10 cellular contexts compared by ENCODE assay signal in the genomic region with DNA sequence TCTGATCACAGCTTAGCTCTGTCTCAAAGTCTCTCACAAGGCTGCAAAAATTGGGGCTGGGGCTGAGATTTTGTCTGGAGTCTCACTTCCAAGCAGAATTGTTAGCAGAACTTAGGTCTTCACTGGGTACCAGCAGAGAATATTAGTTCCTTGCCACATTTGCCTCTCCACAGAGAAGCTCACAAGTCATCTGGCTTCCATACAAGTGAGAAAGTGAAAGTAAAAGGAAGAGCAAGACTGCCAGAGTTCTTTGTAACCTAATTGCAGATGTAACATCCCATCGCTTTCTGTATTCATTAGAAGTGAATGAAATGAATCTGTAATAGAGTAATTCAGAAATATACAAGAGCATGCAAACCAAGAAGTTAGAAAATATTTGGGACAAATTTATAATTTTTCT.
A peak's percentile ranks its signal among the peaks of the same experiment; 100 is the strongest.
DNase-seq lines count a peak whose midpoint lies in the region; ATAC-seq and TF ChIP-seq lines count a peak whose summit lies in the region.
"Had no signal": no experiment of that assay in that cellular context is flagged by ENCODE, and none has a peak within 500 bp of the region (broad histone marks: within the 10 kb centered on the region; RNA-seq: fewer than 3 reads in every experiment).

No MANE protein-coding gene starts in this region.

- H3K27me3 ChIP-seq in RWPE2 (ENCODE audit: insufficient read depth, poor library complexity, severe bottlenecking): no peaks in the 10 kb centered on the region
- no peaks in the 10 kb centered on the region for H3K27me3 ChIP-seq in CD4-positive, alpha-beta T cell (ENCODE audit: control insufficient read depth, insufficient read depth, low read length)
- H3K27me3 ChIP-seq: brain microvascular endothelial cell had no signal

- H3K4me1 Mint-ChIP-seq in CD4-positive, alpha-beta T cell (ENCODE audit: low read depth): no peaks in the 10 kb centered on the region

- POLR2A ChIA-PET in CD4-positive, alpha-beta T cell (lab: Charles Lee): no interaction called here

- H3K36me3 ChIP-seq in RWPE2 (ENCODE audit: low read depth): no peaks in the 10 kb centered on the region
- H3K36me3 ChIP-seq: brain microvascular endothelial cell had no signal

- H3K36me3 Mint-ChIP-seq in CD4-positive, alpha-beta T cell (ENCODE audit: low read depth): no peaks in the 10 kb centered on the region

- TF ChIP-seq CTCF in RWPE2 (IDR thresholded peaks at IDR 0.05; ENCODE audit: poor library complexity, severe bottlenecking): no peak
- TF ChIP-seq CTCF in CD4-positive, alpha-beta T cell (IDR thresholded peaks at IDR 0.05): no peak

- intact Hi-C loops in CD4-positive, alpha-beta T cell (cut with DNase I, micrococcal nuclease): no loop called here

- H3K4me3 Mint-ChIP-seq in CD4-positive, alpha-beta T cell: no peak overlapping the region

- CTCF ChIA-PET in CD4-positive, alpha-beta T cell (lab: Charles Lee): no interaction called here

- H3K27ac Mint-ChIP-seq in CD4-positive, alpha-beta T cell: no peak overlapping the region

- in situ Hi-C loops in Caki2 (cut with HindIII; ENCODE audit: low pct_unique_long_range_greater_than_20kb, low sequenced_read_pairs): no loop called here

- peak; percentile 1 for DNase-seq in Caki2 (ENCODE audit: low read depth)
- DNase-seq in RWPE2 (ENCODE audit: low spot score): no peak
- DNase-seq in kidney tubule cell (ENCODE audit: low spot score): peak; percentile 34
- DNase-seq in SKM-1 treated with dmso at 0.1 percent for 144 hours (lab: John Stamatoyannopoulos, UW; ENCODE audit: unreplicated experiment): no peak
- DNase-seq in CD4-positive, alpha-beta T cell: no peak
- DNase-seq: brain microvascular endothelial cell, EL had no signal

- no peaks in the 10 kb centered on the region for H3K9me3 Mint-ChIP-seq in CD4-positive, alpha-beta T cell

- H3K27ac ChIP-seq in RWPE2 (ENCODE audit: poor library complexity, severe bottlenecking): no peak overlapping the region
- no peak overlapping the region for H3K27ac ChIP-seq in CD4-positive, alpha-beta T cell (ENCODE audit: low read depth, low read length)
- H3K27ac ChIP-seq: brain microvascular endothelial cell had no signal

- H3K4me3 ChIP-seq in RWPE2 (ENCODE audit: severe bottlenecking): no peak overlapping the region

- peaks cover 5% of the 10 kb centered on the region for H3K4me1 ChIP-seq in RWPE2 (ENCODE audit: insufficient read depth, poor library complexity, severe bottlenecking)

- ATAC-seq in HG02759 (IDR thresholded peaks at IDR 0.05; ENCODE audit: unreplicated experiment): peak; percentile 82
- ATAC-seq in RWPE2 (ENCODE audit: low read depth): peak; percentile 49
- ATAC-seq in GM21447 (IDR thresholded peaks at IDR 0.05; ENCODE audit: unreplicated experiment): no peak
- ATAC-seq in HG03108 (IDR thresholded peaks at IDR 0.05; ENCODE audit: unreplicated experiment): no peak
- ATAC-seq in CD4-positive, alpha-beta T cell (ENCODE audit: poor library complexity): no peak

- H3K27me3 Mint-ChIP-seq in CD4-positive, alpha-beta T cell: no peaks in the 10 kb centered on the region

- no peaks in the 10 kb centered on the region for H3K9me3 ChIP-seq in RWPE2 (ENCODE audit: severe bottlenecking)
- no peaks in the 10 kb centered on the region for H3K9me3 ChIP-seq in CD4-positive, alpha-beta T cell (ENCODE audit: control insufficient read depth, low read length)

Comparison
In these comparisons a context has a peak if more than half of its experiments do, and no peak if none do; other contexts are left out.
1. DNase-seq: peak in Caki2 (single experiment) and kidney tubule cell (single experiment); none in RWPE2 (single experiment), SKM-1 treated with dmso at 0.1 percent for 144 hours (single experiment) and CD4-positive, alpha-beta T cell (0 of 10).
2. ATAC-seq: peak in HG02759 (single experiment) and RWPE2 (single experiment); none in GM21447 (single experiment), HG03108 (single experiment) and CD4-positive, alpha-beta T cell (single experiment).